In the genomic region with DNA sequence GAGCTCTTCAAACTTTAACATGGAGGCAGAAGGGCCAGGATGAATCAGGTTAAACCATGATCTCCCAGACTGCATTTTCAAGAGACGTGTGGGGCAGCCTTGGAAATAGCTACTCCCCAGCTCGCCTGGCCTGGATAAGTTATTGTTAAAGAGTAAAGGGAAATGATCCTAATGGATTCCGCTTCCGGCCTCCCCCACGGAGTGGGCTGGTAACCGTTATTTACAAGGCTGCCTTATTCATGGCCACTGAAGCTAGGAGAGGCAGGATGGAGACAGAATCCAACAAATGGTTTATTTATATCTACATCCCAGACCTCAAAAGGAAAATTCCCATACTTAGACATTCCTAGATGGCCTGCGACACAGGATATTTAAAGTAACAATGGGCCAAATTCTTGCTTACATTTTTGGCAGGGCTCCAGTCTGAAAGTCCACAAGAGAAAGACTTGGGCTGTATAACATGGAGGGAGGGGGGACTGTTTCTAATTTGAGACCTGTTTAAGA, we compare ENCODE assay signal across 10 cellular contexts. TPM values are rescaled to one million over a fixed set of nuclear protein-coding genes. Genes with fewer than 3 reads are reported as not detected.
DNase-seq lines count a peak whose midpoint lies in the region; TF ChIP-seq lines count a peak whose summit lies in the region.
"Had no signal": no experiment of that assay in that cellular context is flagged by ENCODE, and none has a peak within 500 bp of the region (broad histone marks: within the 10 kb centered on the region; RNA-seq: fewer than 3 reads in every experiment).

No MANE protein-coding gene starts in this region.

- TF ChIP-seq CTCF in BJ (IDR thresholded peaks at IDR 0.05; ENCODE audit: insufficient read depth, low read depth, low read length) (no peak), fibroblast of the aortic adventitia (IDR thresholded peaks at IDR 0.05; ENCODE audit: insufficient read depth, low read length) (no peak), nephron (IDR thresholded peaks at IDR 0.05; ENCODE audit: unreplicated experiment in 3 of 3) (no peak)

- H3K36me3 Mint-ChIP-seq in nephron (ENCODE audit: low read depth), result no peaks in the 10 kb centered on the region
- H3K36me3 Mint-ChIP-seq: activated naive CD4-positive, alpha-beta T cell treated with anti-CD3 and anti-CD28 coated beads, Interleukin-2, amount 50 U/mL, for 72 hours; CD8-positive, alpha-beta T cell had no signal

- POLR2A ChIA-PET in BJ (lab: Charles Lee), result no interaction called here

- H3K27me3 ChIP-seq in BJ (ENCODE audit: control insufficient read depth, insufficient read depth, low read length) (no peaks in the 10 kb centered on the region), SJSA1 (replicated peaks) (no peaks in the 10 kb centered on the region)

- DNase-seq in BJ (ENCODE audit: low read depth) (peak; percentile 72), SJSA1 (ENCODE audit: low read depth in 1 of 2, low spot score in 2 of 2) (peak; percentile 98 to 99), fibroblast of the aortic adventitia (ENCODE audit: low read depth) (peak; percentile 93), medulla oblongata (ENCODE audit: extremely low spot score) (no peak), NCI-H2107 (lab: John Stamatoyannopoulos, UW) (no peak), OCI-M1 (lab: John Stamatoyannopoulos, UW) (no peak)
- DNase-seq in activated CD4-positive, alpha-beta T cell treated with anti-CD3 and anti-CD28 coated beads for 4 hours, result no peak
- DNase-seq: CD8-positive, alpha-beta T cell had no signal

- peak overlapping the region; percentile 96 for H3K27ac ChIP-seq in SJSA1

- H3K9me3 Mint-ChIP-seq in nephron, result no peaks in the 10 kb centered on the region
- H3K9me3 Mint-ChIP-seq: activated naive CD4-positive, alpha-beta T cell treated with anti-CD3 and anti-CD28 coated beads, Interleukin-2, amount 50 U/mL, for 72 hours; CD8-positive, alpha-beta T cell had no signal

- H3K27ac Mint-ChIP-seq in nephron, result peak overlapping the region; percentile 85 to 96 (median 94)
- H3K27ac Mint-ChIP-seq: activated naive CD4-positive, alpha-beta T cell treated with anti-CD3 and anti-CD28 coated beads, Interleukin-2, amount 50 U/mL, for 72 hours; CD8-positive, alpha-beta T cell had no signal

- H3K27me3 Mint-ChIP-seq in nephron (ENCODE audit: low read depth), result peaks cover 3% of the 10 kb centered on the region

- H3K9me3 ChIP-seq in SJSA1 (replicated peaks), result no peaks in the 10 kb centered on the region

- H3K4me3 Mint-ChIP-seq in nephron, result peak overlapping the region in 1 of 3 experiments; percentile 42
- H3K4me3 Mint-ChIP-seq: CD8-positive, alpha-beta T cell had no signal

- peaks cover 61% of the 10 kb centered on the region for H3K4me1 ChIP-seq in SJSA1 (replicated peaks)

- H3K4me1 Mint-ChIP-seq in nephron, result peaks cover 35% of the 10 kb centered on the region

- H3K4me3 ChIP-seq in BJ (ENCODE audit: low read depth, low read length), result no peak overlapping the region
- H3K4me3 ChIP-seq in SJSA1, result no peak overlapping the region
- H3K4me3 ChIP-seq in fibroblast of the aortic adventitia (ENCODE audit: low read depth, low read length), result no peak overlapping the region

- CTCF ChIA-PET in BJ (lab: Yijun Ruan, JAX), result interaction anchor here (0.5 to 1.9 kb wide), 3 partner anchors 9 to 16 kb away, joined by 3 to 4 read pairs (median 4); no protein-coding TSS in a partner anchor

- peaks cover 1% of the 10 kb centered on the region for H3K36me3 ChIP-seq in BJ (ENCODE audit: control insufficient read depth, insufficient read depth, low read length)
- H3K36me3 ChIP-seq in SJSA1, result peaks cover 7% of the 10 kb centered on the region

RNA-seq across cellular contexts. Expression of a gene that starts 27.9 kb away (rescaled TPM):
- 7.2 and 13.0 TPM in 2 replicates for polyA plus RNA-seq in BJ (2011; rRNA removed)
- polyA minus RNA-seq in BJ (2011; rRNA and poly(A)+ RNA removed), result 16.0 and 19.1 TPM in 2 replicates
- 40.5 and 44.5 TPM in 2 replicates for total RNA-seq in SJSA1 (2014; rRNA removed; shearing (Covaris generic))
- 1.3 and 13.9 TPM in 2 replicates for total RNA-seq in fibroblast of the aortic adventitia (ENCODE audit: low replicate concordance)

Comparison
In these comparisons a context has a peak if more than half of its experiments do, and no peak if none do; other contexts are left out.
1. DNase-seq: peak in BJ (single experiment), SJSA1 (2 of 2) and fibroblast of the aortic adventitia (single experiment); none in medulla oblongata (single experiment), NCI-H2107 (single experiment), OCI-M1 (single experiment) and activated CD4-positive, alpha-beta T cell treated with anti-CD3 and anti-CD28 coated beads for 4 hours (0 of 2).